Comparison of ENCODE assay signal across 16 cellular contexts in genomic region chr19:35295453-35295791, GRCh38. TPM values are rescaled to one million over a fixed set of nuclear protein-coding genes. Genes with fewer than 3 reads are reported as not detected.
DNase-seq lines count a peak whose midpoint lies in the region; ATAC-seq and TF ChIP-seq lines count a peak whose summit lies in the region.
"Had no signal": no experiment of that assay in that cellular context is flagged by ENCODE, and none has a peak within 500 bp of the region (broad histone marks: within the 10 kb centered on the region; RNA-seq: fewer than 3 reads in every experiment).

No MANE protein-coding gene starts in this region.

- ATAC-seq in T-helper 17 cell (no peak), memory B cell (ENCODE audit: low read depth) (no peak)
- ATAC-seq: PC-3 had no signal

- DNase-seq in T-helper 17 cell, result no peak
- DNase-seq in memory B cell (ENCODE audit: low spot score in 2 of 2), result no peak
- no peak for DNase-seq in NCI-H524 (lab: John Stamatoyannopoulos, UW)
- no peak for DNase-seq in NCI-H2227 treated with DMSO at 0.1 percent for 48 hours (lab: John Stamatoyannopoulos, UW)
- DNase-seq in tibial artery, result no peak
- DNase-seq: BE2C; NCI-H1436 treated with DMSO at 0.1 percent for 48 hours; NCI-H226; NCI-H526 treated with DMSO at 0.1 percent for 48 hours; NK-92 treated with Interleukin-12 subunit alpha and Interleukin-12 subunit beta, amount 100 ng/mL, for 24 hours; PC-3 had no signal

- no peaks in the 10 kb centered on the region for H4K20me1 ChIP-seq in BLaER1 treated with 17β-estradiol and CSF1 and Interleukin-3, amounts not matched to agents 10 nM and 100 nM
- no peaks in the 10 kb centered on the region for H4K20me1 ChIP-seq in DOHH2 (ENCODE audit: control insufficient read depth, insufficient read depth, low read depth, low read length)

- H3K36me3 Mint-ChIP-seq in T-helper 17 cell (ENCODE audit: low read depth) (no peaks in the 10 kb centered on the region), memory B cell (no peaks in the 10 kb centered on the region)
- H3K36me3 Mint-ChIP-seq: T-cell had no signal

- peaks cover 0 to 26% (median 0%) of the 10 kb centered on the region in 11 experiments; a peak in 6 of 22 replicates for H3K27me3 ChIP-seq in BLaER1 treated with 17β-estradiol and CSF1 and Interleukin-3, amounts not matched to agents 10 nM and 100 nM
- H3K27me3 ChIP-seq in DOHH2 (ENCODE audit: control insufficient read depth, low read length), result peaks cover 14% of the 10 kb centered on the region
- peaks cover 0 to 90% of the 10 kb centered on the region in 2 donors for H3K27me3 ChIP-seq in tibial artery

- no peaks in the 10 kb centered on the region for H3K79me2 ChIP-seq in DOHH2 (ENCODE audit: control insufficient read depth, low read length)

- H3K9me2 ChIP-seq in DOHH2 (replicated peaks; ENCODE audit: control insufficient read depth, low read length), result no peaks in the 10 kb centered on the region

- no peaks in the 10 kb centered on the region for H3K9me3 Mint-ChIP-seq in memory B cell
- H3K9me3 Mint-ChIP-seq: T-cell had no signal

- H3K4me3 Mint-ChIP-seq in T-helper 17 cell (peak overlapping the region; percentile 55), memory B cell (peak overlapping the region; percentile 12)

- H3K9ac ChIP-seq in BLaER1 treated with 17β-estradiol and CSF1 and Interleukin-3, amounts not matched to agents 10 nM and 100 nM, result peak overlapping the region in 2 of 11 experiments; percentile 32 to 33; a peak in 1 of 22 replicates

- intact Hi-C loops in tibial artery (cut with DNase I; ENCODE audit: low total_unique reads), result no loop called here

- no peak overlapping the region for H3K4me3 ChIP-seq in BLaER1 treated with 17β-estradiol and CSF1 and Interleukin-3, amounts not matched to agents 10 nM and 100 nM
- H3K4me3 ChIP-seq in DOHH2 (ENCODE audit: low read length) (peak overlapping the region; percentile 69), tibial artery (no peak overlapping the region)

- H3F3A ChIP-seq in DOHH2 (ENCODE audit: control insufficient read depth, insufficient read depth), result peaks cover 35% of the 10 kb centered on the region

- H3K27ac ChIP-seq in BLaER1 treated with 17β-estradiol and CSF1 and Interleukin-3, amounts not matched to agents 10 nM and 100 nM, result peak overlapping the region in 3 of 11 experiments; percentile 37 to 60 (median 59); a peak in 5 of 22 replicates
- H3K27ac ChIP-seq in DOHH2 (ENCODE audit: low read depth, low read length), result peak overlapping the region; percentile 90
- no peak overlapping the region for H3K27ac ChIP-seq in tibial artery

- peak overlapping the region; percentile 47 to 87 (median 75) for H3K4me2 ChIP-seq in BLaER1 treated with 17β-estradiol and CSF1 and Interleukin-3, amounts not matched to agents 10 nM and 100 nM
- peak overlapping the region; percentile 81 for H3K4me2 ChIP-seq in DOHH2 (ENCODE audit: low read length)

- peak overlapping the region; percentile 51 for H3K27ac Mint-ChIP-seq in T-helper 17 cell
- no peak overlapping the region for H3K27ac Mint-ChIP-seq in memory B cell

- TF ChIP-seq CTCF in DOHH2 (IDR thresholded peaks at IDR 0.05; ENCODE audit: low read depth, low read length, poor library complexity, severe bottlenecking) (no peak), tibial artery (IDR thresholded peaks at IDR 0.05) (no peak)

- H3K9me3 ChIP-seq in BLaER1 treated with 17β-estradiol and CSF1 and Interleukin-3, amounts not matched to agents 10 nM and 100 nM (replicated peaks in 1 of 11), result no peaks in the 10 kb centered on the region
- H3K9me3 ChIP-seq in DOHH2 (ENCODE audit: control insufficient read depth, insufficient read depth, low read length) (no peaks in the 10 kb centered on the region), T-helper 17 cell (ENCODE audit: control insufficient read depth, low read length, poor library complexity, severe bottlenecking) (no peaks in the 10 kb centered on the region), tibial artery (no peaks in the 10 kb centered on the region)

- H3K4me1 Mint-ChIP-seq in T-helper 17 cell (peaks cover 9% of the 10 kb centered on the region), memory B cell (peaks cover 19% of the 10 kb centered on the region)

- peaks cover 15 to 80% (median 61%) of the 10 kb centered on the region in 10 experiments for H3K4me1 ChIP-seq in BLaER1 treated with 17β-estradiol and CSF1 and Interleukin-3, amounts not matched to agents 10 nM and 100 nM
- H3K4me1 ChIP-seq in DOHH2 (ENCODE audit: control insufficient read depth, low read length), result peaks cover 84% of the 10 kb centered on the region
- no peaks in the 10 kb centered on the region for H3K4me1 ChIP-seq in tibial artery
- H3K4me1 ChIP-seq: BE2C had no signal

- peaks cover 6% of the 10 kb centered on the region for H3K27me3 Mint-ChIP-seq in T-helper 17 cell
- peaks cover 2% of the 10 kb centered on the region for H3K27me3 Mint-ChIP-seq in memory B cell

- no peaks in the 10 kb centered on the region for H3K36me3 ChIP-seq in BLaER1 treated with 17β-estradiol and CSF1 and Interleukin-3, amounts not matched to agents 10 nM and 100 nM
- H3K36me3 ChIP-seq in DOHH2 (ENCODE audit: control insufficient read depth, low read length), result no peaks in the 10 kb centered on the region
- no peaks in the 10 kb centered on the region for H3K36me3 ChIP-seq in tibial artery
- H3K36me3 ChIP-seq: BE2C had no signal

RNA-seq across cellular contexts. Expression of gene MAG, which starts 3.5 kb away (rescaled TPM):
- total RNA-seq in T-helper 17 cell, result not detected
- total RNA-seq: G401, H4, PC-3 had no signal

RNA-seq across cellular contexts. Expression of gene HAMP, which starts 13.1 kb away (rescaled TPM):
- 1 to 10 TPM in 1 of 2 donors, under 1 TPM in 1; 0.55 to 2.8 TPM for total RNA-seq in T-helper 17 cell
- total RNA-seq: G401, PC-3 had no signal

RNA-seq across cellular contexts. Expression of gene USF2, which starts 26.7 kb away (rescaled TPM):
- 100 to 1,000 TPM; 204 to 299 TPM for total RNA-seq in T-helper 17 cell

RNA-seq across cellular contexts. Expression of gene CD22, which starts 33.6 kb away (rescaled TPM):
- 10 to 100 TPM in 1 of 2 donors, 1 to 10 TPM in 1; 1.3 to 36.1 TPM for total RNA-seq in T-helper 17 cell
- total RNA-seq: G401 had no signal

RNA-seq across cellular contexts. Expression of gene LSR, which starts 46.6 kb away (rescaled TPM):
- 10 to 100 TPM; 42.6 to 44.5 TPM for total RNA-seq in T-helper 17 cell
